1 cellular context compared by ENCODE assay signal in the genomic region with DNA sequence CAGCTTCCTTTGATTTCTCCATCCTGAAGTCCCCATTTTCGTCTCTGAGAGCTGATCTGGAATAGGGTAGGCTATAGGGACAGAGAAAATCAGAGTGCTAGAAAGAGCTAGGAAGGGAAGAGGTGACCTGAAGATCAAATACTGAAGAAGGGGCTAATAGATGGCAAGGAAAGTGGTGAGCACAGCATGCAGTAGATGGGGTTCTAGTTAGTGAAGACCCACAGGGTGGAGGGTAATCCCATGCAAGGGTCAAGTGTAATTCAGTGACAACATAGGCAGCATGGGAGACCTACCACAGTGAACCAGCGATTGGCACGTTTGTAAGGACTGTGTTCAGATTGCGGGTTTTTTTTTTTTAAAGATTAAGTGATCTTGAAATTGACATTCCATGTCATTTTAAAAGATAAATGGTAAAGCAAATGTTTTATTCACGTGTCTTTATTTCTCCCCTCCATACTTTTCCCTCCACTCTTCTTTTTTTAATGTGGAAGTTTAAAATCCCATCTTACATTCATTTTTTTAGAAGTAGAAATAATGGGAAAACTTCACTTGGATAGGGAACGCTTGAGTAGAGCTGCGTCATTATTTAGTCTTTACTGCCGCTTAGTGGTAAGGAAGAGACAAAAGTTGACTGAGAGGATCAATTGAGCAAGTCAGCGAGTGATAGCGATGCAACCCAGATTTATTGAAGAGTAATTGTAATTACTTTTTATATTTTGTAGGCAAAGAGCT.
TF ChIP-seq lines count a peak whose summit lies in the region.

No MANE protein-coding gene starts in this region.

TF ChIP-seq in K562, 482 proteins besides CTCF, POLR2A, EP300 and RAD21:
- TF ChIP-seq SMC3 (conservative IDR thresholded peaks at IDR 0.05; ENCODE audit: insufficient read depth, low read depth, low read length) (peak; percentile 69), TFAM (CRISPR knock-in tag; conservative IDR thresholded peaks at IDR 0.05) (no peak), ARID2 (IDR thresholded peaks at IDR 0.05) (0 out of 2 replicates have a peak, but pooled peaks have one; percentile 42), CEBPG (CRISPR knock-in tag; IDR thresholded peaks at IDR 0.05) (no peak), CEBPG (tag; conservative IDR thresholded peaks at IDR 0.05 in 1 of 2, IDR thresholded peaks at IDR 0.05 in 1 of 2) (peak in 1 of 2 experiments; percentile 34; a peak in 1 of 4 replicates), RNF2 (IDR thresholded peaks at IDR 0.05) (0 out of 2 replicates have a peak, but pooled peaks have one; percentile 35), TSC22D4 (tag; IDR thresholded peaks at IDR 0.05) (no peak)
- TF ChIP-seq, protein P1, sequence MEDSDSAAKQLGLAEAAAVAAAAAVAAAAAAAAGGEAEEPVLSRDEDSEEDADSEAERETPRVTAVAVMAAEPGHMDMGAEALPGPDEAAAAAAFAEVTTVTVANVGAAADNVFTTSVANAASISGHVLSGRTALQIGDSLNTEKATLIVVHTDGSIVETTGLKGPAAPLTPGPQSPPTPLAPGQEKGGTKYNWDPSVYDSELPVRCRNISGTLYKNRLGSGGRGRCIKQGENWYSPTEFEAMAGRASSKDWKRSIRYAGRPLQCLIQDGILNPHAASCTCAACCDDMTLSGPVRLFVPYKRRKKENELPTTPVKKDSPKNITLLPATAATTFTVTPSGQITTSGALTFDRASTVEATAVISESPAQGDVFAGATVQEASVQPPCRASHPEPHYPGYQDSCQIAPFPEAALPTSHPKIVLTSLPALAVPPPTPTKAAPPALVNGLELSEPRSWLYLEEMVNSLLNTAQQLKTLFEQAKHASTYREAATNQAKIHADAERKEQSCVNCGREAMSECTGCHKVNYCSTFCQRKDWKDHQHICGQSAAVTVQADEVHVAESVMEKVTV (CRISPR knock-in tag; IDR thresholded peaks at IDR 0.05), result peak; percentile 84
